Comparison of ENCODE assay signal across 21 cellular contexts in genomic region chr2:113162869-113163268, GRCh38. TPM values are rescaled to one million over a fixed set of nuclear protein-coding genes. Genes with fewer than 3 reads are reported as not detected.
"Had no signal": no experiment of that assay in that cellular context is flagged by ENCODE, and none has a peak within 500 bp of the region (broad histone marks: within the 10 kb centered on the region; RNA-seq: fewer than 3 reads in every experiment).

No MANE protein-coding gene starts in this region.

- H3K9me3 ChIP-seq: heart left ventricle had no signal

- DNase-seq: cortex of kidney; effector CD8-positive, alpha-beta T cell; heart left ventricle; hypothalamus; kidney glomerular epithelial cell; mammary epithelial cell; natural killer cell; posterior cingulate gyrus; stimulated activated CD4-positive, alpha-beta T cell treated with anti-CD3 and anti-CD28 coated beads, Interleukin-2, amount 100 ng/mL, for 24 hours; stimulated activated naive CD4-positive, alpha-beta T cell treated with Interleukin-2 at 50 U/mL for 16 hours; trophoblast cell had no signal

- H3K9me3 Mint-ChIP-seq: natural killer cell, neural crest cell had no signal

- ATAC-seq: esophagus mucosa, heart left ventricle, natural killer cell, sciatic nerve had no signal

- H3K36me3 ChIP-seq: heart left ventricle had no signal

- H3K27ac Mint-ChIP-seq: natural killer cell had no signal

- H3K27ac ChIP-seq: dorsolateral prefrontal cortex, heart left ventricle, skin epidermis had no signal

- H3K36me3 Mint-ChIP-seq: natural killer cell had no signal

- H3K4me3 ChIP-seq: dorsolateral prefrontal cortex, heart left ventricle, skin epidermis had no signal

- H3K4me3 Mint-ChIP-seq: natural killer cell, neural crest cell had no signal

RNA-seq across cellular contexts. Expression of gene IL1RN, which starts 35.5 kb away (rescaled TPM):
- total RNA-seq: fibroblast of lung, frontal cortex, glomerular endothelial cell, neural crest cell, osteocyte, pulmonary artery endothelial cell had no signal
